ENCODE assay signal across 23 cellular contexts in the genomic region with DNA sequence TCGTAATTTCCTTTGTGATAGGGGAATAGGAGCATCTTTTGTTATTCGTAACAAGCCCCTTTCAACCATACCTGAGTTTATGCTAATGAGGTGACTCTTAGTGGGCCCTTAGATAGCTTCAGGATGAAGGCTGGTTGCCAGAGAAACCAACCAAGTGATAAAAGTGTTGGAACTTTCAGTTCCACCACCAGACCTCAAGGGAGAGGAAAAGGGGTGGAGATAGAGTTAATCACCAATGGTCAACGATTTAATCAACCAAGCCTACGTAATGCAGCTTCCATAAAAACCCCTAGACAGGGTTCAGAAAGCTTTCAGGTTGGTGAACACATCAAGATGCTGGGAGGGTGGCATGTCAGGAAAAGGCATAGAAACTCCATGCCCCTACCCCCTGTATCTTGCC.
"Had no signal": no experiment of that assay in that cellular context is flagged by ENCODE, and none has a peak within 500 bp of the region (broad histone marks: within the 10 kb centered on the region; RNA-seq: fewer than 3 reads in every experiment).

No MANE protein-coding gene starts in this region.

- H3K27ac Mint-ChIP-seq: activated CD4-positive, alpha-beta T cell treated with anti-CD3 and anti-CD28 coated beads, Interleukin-2, amount 10 ng/mL, durations not matched to agents 24 days and 14 days; activated naive CD8-positive, alpha-beta T cell treated with anti-CD3 and anti-CD28 coated beads, Interleukin-2, amount 10 ng/mL, durations not matched to agents 7 days and 5 days; endodermal cell; T-helper 2 cell treated with Interferon-gamma antibody and Interleukin-4, amounts not matched to agents 5 μg/mL and 100 μg/mL, for 36 hours had no signal

- H3K36me3 ChIP-seq: stomach had no signal

- ATAC-seq: body of pancreas, foreskin keratinocyte, mucosa of descending colon had no signal

- DNase-seq: activated CD4-positive, alpha-beta T cell treated with anti-CD3 and anti-CD28 coated beads, Interleukin-2, amount 10 ng/mL, durations not matched to agents 24 days and 14 days; activated CD4-positive, CD25-positive, alpha-beta regulatory T cell; activated CD8-positive, alpha-beta memory T cell treated with anti-CD3 and anti-CD28 coated beads for 24 hours; activated CD8-positive, alpha-beta memory T cell treated with anti-CD3 and anti-CD28 coated beads, Interleukin-2, amount 50 U/mL, for 48 hours; activated naive CD8-positive, alpha-beta T cell treated with anti-CD3 and anti-CD28 coated beads, Interleukin-2, amount 10 ng/mL, durations not matched to agents 7 days and 5 days; body of pancreas; caudate nucleus; endodermal cell; foreskin keratinocyte; glutamatergic neuron; mesenchymal stem cell; mucosa of descending colon; naive B cell; retina; stimulated activated CD4-positive, alpha-beta T cell treated with anti-CD3 and anti-CD28 coated beads, Interleukin-12 subunit alpha, Interleukin-12 subunit beta, amount 100 ng/mL, for 4 hours; stimulated activated CD4-positive, alpha-beta T cell treated with anti-CD3 and anti-CD28 coated beads, Interleukin-1b, Interleukin-23, amount 100 ng/mL, for 48 hours; stimulated activated CD8-positive, alpha-beta memory T cell treated with anti-CD3 and anti-CD28 coated beads, Interleukin-4, amount 100 ng/mL, for 48 hours; stomach had no signal

- H3K9me3 Mint-ChIP-seq: activated CD4-positive, alpha-beta T cell treated with anti-CD3 and anti-CD28 coated beads, Interleukin-2, amount 10 ng/mL, durations not matched to agents 24 days and 14 days had no signal

- H3K27ac ChIP-seq: body of pancreas, epithelial cell of prostate, foreskin keratinocyte, SK-N-MC had no signal

- H3K4me3 Mint-ChIP-seq: activated CD4-positive, alpha-beta T cell treated with anti-CD3 and anti-CD28 coated beads, Interleukin-2, amount 10 ng/mL, durations not matched to agents 24 days and 14 days; activated naive CD8-positive, alpha-beta T cell treated with anti-CD3 and anti-CD28 coated beads, Interleukin-2, amount 10 ng/mL, durations not matched to agents 7 days and 5 days; endodermal cell; neural crest cell; T-helper 2 cell treated with Interferon-gamma antibody and Interleukin-4, amounts not matched to agents 5 μg/mL and 100 μg/mL, for 36 hours; type B pancreatic cell had no signal

- H3K27me3 ChIP-seq: body of pancreas, foreskin keratinocyte, stomach had no signal

- H3K9me3 ChIP-seq: body of pancreas, mucosa of descending colon, stomach had no signal

- H3K4me3 ChIP-seq: body of pancreas, mucosa of descending colon, SK-N-MC, stomach had no signal

- H3K27me3 Mint-ChIP-seq: activated CD4-positive, alpha-beta T cell treated with anti-CD3 and anti-CD28 coated beads, Interleukin-2, amount 10 ng/mL, durations not matched to agents 24 days and 14 days; activated naive CD8-positive, alpha-beta T cell treated with anti-CD3 and anti-CD28 coated beads, Interleukin-2, amount 10 ng/mL, durations not matched to agents 7 days and 5 days; naive B cell; type B pancreatic cell had no signal

- H3K36me3 Mint-ChIP-seq: naive B cell had no signal

- H3K4me1 Mint-ChIP-seq: endodermal cell had no signal
